1 cellular context compared by ENCODE assay signal in genomic region chr7:79736418-79736817, GRCh38.
TF ChIP-seq lines count a peak whose summit lies in the region.

No MANE protein-coding gene starts in this region.

TF ChIP-seq in K562, 482 proteins besides CTCF, POLR2A, EP300 and RAD21 (continued from another document):
- TF ChIP-seq PBX2 (CRISPR knock-in tag; IDR thresholded peaks at IDR 0.05; ENCODE audit: low read depth): no peak
- no peak for TF ChIP-seq PBX2 (tag; conservative IDR thresholded peaks at IDR 0.05; ENCODE audit: low read depth)
- TF ChIP-seq, protein P1, sequence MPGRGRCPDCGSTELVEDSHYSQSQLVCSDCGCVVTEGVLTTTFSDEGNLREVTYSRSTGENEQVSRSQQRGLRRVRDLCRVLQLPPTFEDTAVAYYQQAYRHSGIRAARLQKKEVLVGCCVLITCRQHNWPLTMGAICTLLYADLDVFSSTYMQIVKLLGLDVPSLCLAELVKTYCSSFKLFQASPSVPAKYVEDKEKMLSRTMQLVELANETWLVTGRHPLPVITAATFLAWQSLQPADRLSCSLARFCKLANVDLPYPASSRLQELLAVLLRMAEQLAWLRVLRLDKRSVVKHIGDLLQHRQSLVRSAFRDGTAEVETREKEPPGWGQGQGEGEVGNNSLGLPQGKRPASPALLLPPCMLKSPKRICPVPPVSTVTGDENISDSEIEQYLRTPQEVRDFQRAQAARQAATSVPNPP (IDR thresholded peaks at IDR 0.05; ENCODE audit: borderline replicate concordance, insufficient read depth, insufficient read length): no peak
- TF ChIP-seq RBFOX2 (IDR thresholded peaks at IDR 0.05; ENCODE audit: low read depth, low read length): no peak
- TF ChIP-seq MAFG (tag; conservative IDR thresholded peaks at IDR 0.05): peak; percentile 82
- TF ChIP-seq, protein P2, sequence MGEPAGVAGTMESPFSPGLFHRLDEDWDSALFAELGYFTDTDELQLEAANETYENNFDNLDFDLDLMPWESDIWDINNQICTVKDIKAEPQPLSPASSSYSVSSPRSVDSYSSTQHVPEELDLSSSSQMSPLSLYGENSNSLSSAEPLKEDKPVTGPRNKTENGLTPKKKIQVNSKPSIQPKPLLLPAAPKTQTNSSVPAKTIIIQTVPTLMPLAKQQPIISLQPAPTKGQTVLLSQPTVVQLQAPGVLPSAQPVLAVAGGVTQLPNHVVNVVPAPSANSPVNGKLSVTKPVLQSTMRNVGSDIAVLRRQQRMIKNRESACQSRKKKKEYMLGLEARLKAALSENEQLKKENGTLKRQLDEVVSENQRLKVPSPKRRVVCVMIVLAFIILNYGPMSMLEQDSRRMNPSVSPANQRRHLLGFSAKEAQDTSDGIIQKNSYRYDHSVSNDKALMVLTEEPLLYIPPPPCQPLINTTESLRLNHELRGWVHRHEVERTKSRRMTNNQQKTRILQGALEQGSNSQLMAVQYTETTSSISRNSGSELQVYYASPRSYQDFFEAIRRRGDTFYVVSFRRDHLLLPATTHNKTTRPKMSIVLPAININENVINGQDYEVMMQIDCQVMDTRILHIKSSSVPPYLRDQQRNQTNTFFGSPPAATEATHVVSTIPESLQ (CRISPR knock-in tag; IDR thresholded peaks at IDR 0.05): no peak
- TF ChIP-seq CREM (IDR thresholded peaks at IDR 0.05; ENCODE audit: low read depth): no peak
- peak; percentile 89 for TF ChIP-seq MAFF (IDR thresholded peaks at IDR 0.05; ENCODE audit: low read length)
- TF ChIP-seq, protein P3, sequence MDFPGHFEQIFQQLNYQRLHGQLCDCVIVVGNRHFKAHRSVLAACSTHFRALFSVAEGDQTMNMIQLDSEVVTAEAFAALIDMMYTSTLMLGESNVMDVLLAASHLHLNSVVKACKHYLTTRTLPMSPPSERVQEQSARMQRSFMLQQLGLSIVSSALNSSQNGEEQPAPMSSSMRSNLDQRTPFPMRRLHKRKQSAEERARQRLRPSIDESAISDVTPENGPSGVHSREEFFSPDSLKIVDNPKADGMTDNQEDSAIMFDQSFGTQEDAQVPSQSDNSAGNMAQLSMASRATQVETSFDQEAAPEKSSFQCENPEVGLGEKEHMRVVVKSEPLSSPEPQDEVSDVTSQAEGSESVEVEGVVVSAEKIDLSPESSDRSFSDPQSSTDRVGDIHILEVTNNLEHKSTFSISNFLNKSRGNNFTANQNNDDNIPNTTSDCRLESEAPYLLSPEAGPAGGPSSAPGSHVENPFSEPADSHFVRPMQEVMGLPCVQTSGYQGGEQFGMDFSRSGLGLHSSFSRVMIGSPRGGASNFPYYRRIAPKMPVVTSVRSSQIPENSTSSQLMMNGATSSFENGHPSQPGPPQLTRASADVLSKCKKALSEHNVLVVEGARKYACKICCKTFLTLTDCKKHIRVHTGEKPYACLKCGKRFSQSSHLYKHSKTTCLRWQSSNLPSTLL (IDR thresholded peaks at IDR 0.05): no peak
- TF ChIP-seq MAFK (IDR thresholded peaks at IDR 0.05; ENCODE audit: low read length): peak; percentile 89
- TF ChIP-seq BCOR (IDR thresholded peaks at IDR 0.05): no peak
- TF ChIP-seq C11orf30 (IDR thresholded peaks at IDR 0.05; ENCODE audit: low read depth): peak; percentile 69
- TF ChIP-seq CSDE1 (IDR thresholded peaks at IDR 0.05): no peak
- no peak for TF ChIP-seq ZNF174 (CRISPR knock-in tag; IDR thresholded peaks at IDR 0.05)
- no peak for TF ChIP-seq ZC3H4 (CRISPR knock-in tag; IDR thresholded peaks at IDR 0.05; ENCODE audit: borderline replicate concordance)
